27 cellular contexts compared by ENCODE assay signal in the genomic region with DNA sequence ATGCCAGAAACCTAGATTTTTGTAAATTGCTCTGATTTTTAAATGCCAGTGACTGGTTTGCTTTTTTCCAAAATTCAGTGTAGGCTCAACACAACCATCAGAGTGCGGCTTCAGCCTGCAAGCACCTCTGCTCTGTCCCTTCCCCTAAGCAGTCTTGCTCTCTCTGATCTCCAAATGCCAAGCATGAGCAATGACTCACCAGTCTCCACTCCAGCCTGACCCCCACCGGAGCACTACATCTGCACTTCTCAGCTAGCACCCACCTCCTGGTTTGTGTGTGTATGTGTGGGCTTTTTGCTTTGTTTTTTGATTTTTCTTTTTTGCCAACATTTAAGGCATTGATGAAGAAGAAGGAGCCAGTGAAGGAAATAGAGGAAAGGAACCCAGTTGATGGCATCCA.
DNase-seq lines count a peak whose midpoint lies in the region; ATAC-seq, FAIRE-seq and TF ChIP-seq lines count a peak whose summit lies in the region.
"Had no signal": no experiment of that assay in that cellular context is flagged by ENCODE, and none has a peak within 500 bp of the region (broad histone marks: within the 10 kb centered on the region; RNA-seq: fewer than 3 reads in every experiment).

No MANE protein-coding gene starts in this region.

- no peak overlapping the region for H4K91ac ChIP-seq in neuronal stem cell (ENCODE audit: low read depth, low read length, poor library complexity)

- DNase-seq in EL: peak; percentile 48
- peak; percentile 75 for DNase-seq in MG63
- DNase-seq in bronchial epithelial cell (ENCODE audit: low read depth): peak; percentile 11
- DNase-seq in neuronal stem cell (ENCODE audit: low spot score): no peak
- no peak for DNase-seq in RWPE1 (ENCODE audit: low spot score)
- no peak for DNase-seq in ureter (ENCODE audit: low spot score)
- DNase-seq in omental fat pad (ENCODE audit: low spot score): no peak
- DNase-seq: activated CD8-positive, alpha-beta T cell treated with anti-CD3 and anti-CD28 coated beads, Interleukin-2, amount 10 ng/mL, durations not matched to agents 7 days and 5 days; activated naive CD4-positive, alpha-beta T cell treated with anti-CD3 and anti-CD28 coated beads, Interleukin-2, amount 10 ng/mL, durations not matched to agents 7 days and 5 days; activated T-cell treated with anti-CD3 and anti-CD28 coated beads, Interleukin-2, amount 50 U/mL, for 24 hours; Calu3; effector memory CD8-positive, alpha-beta T cell; glutamatergic neuron; H9; Kasumi-1; left lung; mucosa of descending colon; NCI-H1105; NCI-H2081; RPMI8226; stimulated activated CD4-positive, alpha-beta T cell treated with anti-CD3 and anti-CD28 coated beads, Interleukin-4, amount 100 ng/mL, for 1 hour; stimulated activated naive CD8-positive, alpha-beta T cell treated with anti-CD3 and anti-CD28 coated beads, Interleukin-15, amount 100 ng/mL, for 72 hours had no signal

- H2BK120ac ChIP-seq in neuronal stem cell (ENCODE audit: low read depth, low read length): peak overlapping the region; percentile 52

- H3K27ac ChIP-seq in neuronal stem cell (replicated peaks; ENCODE audit: low read length) (no peak overlapping the region), RWPE1 (no peak overlapping the region)
- H3K27ac ChIP-seq: left lung had no signal

- no peak overlapping the region for H4K8ac ChIP-seq in neuronal stem cell (ENCODE audit: low read depth, low read length)

- POLR2A ChIA-PET in RWPE1 (lab: Yijun Ruan, JAX; ENCODE audit: low non-redundant PET): interaction anchor here (0.5 kb wide), 1 partner anchor 315 kb away, joined by 3 read pairs; no protein-coding TSS in a partner anchor

- H3K79me1 ChIP-seq in neuronal stem cell (ENCODE audit: low read depth, low read length): no peaks in the 10 kb centered on the region

- no peak overlapping the region for H3K4ac ChIP-seq in neuronal stem cell (ENCODE audit: low read length)

- no CpG with 5 or more reads among the region's 2 CpGs for WGBS in neuronal stem cell (ENCODE audit: extremely low coverage in 2 of 2, insufficient read length in 2 of 2, insufficient replicate concordance in 1 of 2), 2 donors

- H3K27me3 ChIP-seq in MG63: no peaks in the 10 kb centered on the region
- no peaks in the 10 kb centered on the region for H3K27me3 ChIP-seq in bronchial epithelial cell (ENCODE audit: control insufficient read depth, insufficient read depth, low read length)
- H3K27me3 ChIP-seq in neuronal stem cell (ENCODE audit: control insufficient read depth in 3 of 3, insufficient read depth in 3 of 3, low read depth in 1 of 3, low read length in 3 of 3): no peaks in the 10 kb centered on the region
- H3K27me3 ChIP-seq: esophagus muscularis mucosa had no signal

- H2BK15ac ChIP-seq in neuronal stem cell (ENCODE audit: low read length): no peak overlapping the region

- CTCF ChIA-PET in RWPE1 (lab: Yijun Ruan, JAX): no interaction called here

- H3K18ac ChIP-seq in neuronal stem cell (ENCODE audit: low read length): no peak overlapping the region

- no peak overlapping the region for H3K23ac ChIP-seq in neuronal stem cell (ENCODE audit: low read depth, low read length, poor library complexity)

- FAIRE-seq in bronchial epithelial cell (lab: Jason Lieb, UNC): no peak
- FAIRE-seq: colon, G401.6, GM19239 had no signal

- H2AK5ac ChIP-seq in neuronal stem cell (ENCODE audit: low read depth, low read length): no peak overlapping the region

- no peak for ATAC-seq in omental fat pad (ENCODE audit: low FRiP score)
- ATAC-seq: activated CD4-positive, CD25-positive, alpha-beta regulatory T cell treated with anti-CD3 and anti-CD28 coated beads, Interleukin-2, amount 50 U/mL, for 24 hours; activated CD8-positive, alpha-beta T cell treated with anti-CD3 and anti-CD28 coated beads, Interleukin-2, amount 10 ng/mL, durations not matched to agents 7 days and 5 days; effector memory CD8-positive, alpha-beta T cell; left lung; mucosa of descending colon; stimulated activated naive CD8-positive, alpha-beta T cell treated with anti-CD3 and anti-CD28 coated beads, Interleukin-15, amount 100 ng/mL, for 72 hours had no signal

- H3K14ac ChIP-seq in neuronal stem cell (ENCODE audit: low read length): no peak overlapping the region

- no peak overlapping the region for H3K9ac ChIP-seq in neuronal stem cell (ENCODE audit: low read depth, low read length, poor library complexity)

- H2BK5ac ChIP-seq in neuronal stem cell (ENCODE audit: low read length): no peak overlapping the region

- H2AFZ ChIP-seq in neuronal stem cell (ENCODE audit: low read length): no peak overlapping the region

- no peak overlapping the region for H3K4me3 ChIP-seq in MG63
- no peak overlapping the region for H3K4me3 ChIP-seq in bronchial epithelial cell (ENCODE audit: low read depth, low read length)
- H3K4me3 ChIP-seq in neuronal stem cell (ENCODE audit: low read length in 2 of 2): no peak overlapping the region
- H3K4me3 ChIP-seq: esophagus muscularis mucosa, left lung, mucosa of descending colon had no signal

- no peak overlapping the region for H3K4me2 ChIP-seq in neuronal stem cell (ENCODE audit: insufficient read depth, low read length, poor library complexity, severe bottlenecking)

- TF ChIP-seq CTCF in bronchial epithelial cell (IDR thresholded peaks at IDR 0.05; ENCODE audit: insufficient read depth, low read length, severe bottlenecking) (no peak), RWPE1 (conservative IDR thresholded peaks at IDR 0.05; ENCODE audit: low read depth) (no peak), omental fat pad (IDR thresholded peaks at IDR 0.05) (no peak)

- peaks cover 7% of the 10 kb centered on the region for H3K9me3 ChIP-seq in MG63
- no peaks in the 10 kb centered on the region for H3K9me3 ChIP-seq in neuronal stem cell (replicated peaks in 1 of 2; ENCODE audit: control insufficient read depth in 2 of 2, insufficient read depth in 1 of 2, low read depth in 1 of 2, low read length in 2 of 2)
- H3K9me3 ChIP-seq: esophagus muscularis mucosa, left lung, mucosa of descending colon had no signal

- H2BK12ac ChIP-seq in neuronal stem cell (ENCODE audit: low read length): no peak overlapping the region

- H3K36me3 ChIP-seq in MG63 (no peaks in the 10 kb centered on the region), bronchial epithelial cell (ENCODE audit: control insufficient read depth, insufficient read depth, low read length) (no peaks in the 10 kb centered on the region), neuronal stem cell (replicated peaks in 1 of 2; ENCODE audit: control insufficient read depth in 2 of 2, insufficient read depth in 2 of 2, low read length in 2 of 2) (no peaks in the 10 kb centered on the region)
- H3K36me3 ChIP-seq: esophagus muscularis mucosa, left lung had no signal

- H3K4me1 ChIP-seq in neuronal stem cell (ENCODE audit: control insufficient read depth in 2 of 2, insufficient read depth in 1 of 2, low read depth in 1 of 2, low read length in 2 of 2): no peaks in the 10 kb centered on the region
- H3K4me1 ChIP-seq: left lung had no signal

Comparison
In these comparisons a context has a peak if more than half of its experiments do, and no peak if none do; other contexts are left out.
1. DNase-seq: peak in EL (single experiment), MG63 (single experiment) and bronchial epithelial cell (single experiment); none in neuronal stem cell (single experiment), RWPE1 (single experiment), ureter (single experiment) and omental fat pad (single experiment).